18 cellular contexts compared by ENCODE assay signal in genomic region chr16:35908942-35909341, GRCh38.
DNase-seq lines count a peak whose midpoint lies in the region; FAIRE-seq and TF ChIP-seq lines count a peak whose summit lies in the region.
"Had no signal": no experiment of that assay in that cellular context is flagged by ENCODE, and none has a peak within 500 bp of the region (broad histone marks: within the 10 kb centered on the region; RNA-seq: fewer than 3 reads in every experiment).

No MANE protein-coding gene starts in this region.

- H4K91ac ChIP-seq in H1 (replicated peaks; ENCODE audit: insufficient read length, low read length): no peak overlapping the region

- H2BK5ac ChIP-seq in H1 (ENCODE audit: low read depth, low read length): no peak overlapping the region

- peak; percentile 42 to 48; a peak in 3 of 4 replicates for TF ChIP-seq RAD21 in H1 (IDR thresholded peaks at IDR 0.05 in 1 of 2, conservative IDR thresholded peaks at IDR 0.05 in 1 of 2; ENCODE audit: low read depth in 2 of 2, low read length in 2 of 2)

- H2BK20ac ChIP-seq in H1 (ENCODE audit: low read length): no peak overlapping the region

- no peak for TF ChIP-seq POLR2A in NB4 (IDR thresholded peaks at IDR 0.05; ENCODE audit: extremely low read depth, insufficient read length)
- no peak for TF ChIP-seq POLR2A in H1 (IDR thresholded peaks at IDR 0.05; ENCODE audit: control extremely low read depth in 1 of 2, low read depth in 2 of 2, low read length in 2 of 2)

- no peak overlapping the region for H3K18ac ChIP-seq in H1 (ENCODE audit: extremely low read depth, low read length)

- H3K23me2 ChIP-seq in H1 (ENCODE audit: low read depth, low read length): peaks cover 3% of the 10 kb centered on the region; the same call in 1 of the 2 replicates

- H2BK120ac ChIP-seq in H1 (replicated peaks; ENCODE audit: low read depth, low read length): no peak overlapping the region

- H2AK5ac ChIP-seq in H1 (ENCODE audit: low read depth, low read length): no peak overlapping the region

- no peak for FAIRE-seq in H1 (lab: Jason Lieb, UNC)
- FAIRE-seq: GM18507 had no signal

- no peak overlapping the region for H3K4ac ChIP-seq in H1 (replicated peaks; ENCODE audit: insufficient read length, low read depth, low read length)

- CTCF ChIA-PET in H1 (lab: Charles Lee; ENCODE audit: partially characterized antibody): no interaction called here

- H3K14ac ChIP-seq in H1 (ENCODE audit: insufficient read length): no peak overlapping the region

- H3K36me3 ChIP-seq in H1 (ENCODE audit: control insufficient read depth in 2 of 4, insufficient read depth in 4 of 4, low read length in 3 of 4): no peaks in the 10 kb centered on the region; a peak in 1 of 8 replicates
- H3K36me3 ChIP-seq: neutrophil, spleen had no signal

- H3K4me1 ChIP-seq in H1 (replicated peaks in 1 of 4; ENCODE audit: control insufficient read depth in 3 of 4, insufficient read depth in 4 of 4, low read length in 3 of 4): no peaks in the 10 kb centered on the region
- H3K4me1 ChIP-seq: spleen had no signal

- 57% methylated on average over 2 of the region's 2 CpGs; no CpG with 5 or more reads in 1 of the 2 experiments for WGBS in H1 (ENCODE audit: extremely low coverage in 1 of 2, insufficient coverage in 1 of 2, insufficient read length in 1 of 2, insufficient replicate concordance in 2 of 2, low coverage in 1 of 2, low lambda C conversion rate in 2 of 2, missing lambda C conversion rate in 1 of 2), 2 experiments

- POLR2A ChIA-PET in H1 (lab: Charles Lee; ENCODE audit: partially characterized antibody): no interaction called here

- H3K79me2 ChIP-seq in H1 (ENCODE audit: control insufficient read depth in 1 of 2, insufficient read depth in 2 of 2, low read length in 2 of 2): no peaks in the 10 kb centered on the region

- no peaks in the 10 kb centered on the region for H3K27me3 ChIP-seq in H1 (replicated peaks in 1 of 4; ENCODE audit: control insufficient read depth in 3 of 4, extremely low read depth in 1 of 4, insufficient read depth in 3 of 4, low read length in 3 of 4)
- H3K27me3 ChIP-seq: neutrophil, spleen had no signal

- TF ChIP-seq CTCF in GM12865 (IDR thresholded peaks at IDR 0.05; ENCODE audit: insufficient read depth, low read depth, low read length, missing control alignments): peak; percentile 10
- TF ChIP-seq CTCF in NB4 (IDR thresholded peaks at IDR 0.05; ENCODE audit: low read depth, low read length): peak; percentile 90
- TF ChIP-seq CTCF in H1 (IDR thresholded peaks at IDR 0.05; ENCODE audit: control extremely low read depth in 1 of 3, insufficient read depth in 1 of 3, low read depth in 1 of 3, low read length in 3 of 3): peak in 1 of 3 experiments; percentile 40; a peak in 1 of 4 replicates

- peaks cover 73 to 93% of the 10 kb centered on the region in 2 experiments for H3K9me3 ChIP-seq in H1 (ENCODE audit: insufficient read depth in 2 of 2, low read depth in 1 of 2, low read length in 1 of 2)
- H3K9me3 ChIP-seq: neutrophil had no signal

- peak; percentile 11 for DNase-seq in COLO829 (ENCODE audit: low spot score)
- DNase-seq in GM12865 (ENCODE audit: low read depth): no peak
- DNase-seq in NB4 (ENCODE audit: low read depth): peak; percentile 64
- no peak for DNase-seq in H1 (ENCODE audit: low read depth in 1 of 2, low spot score in 2 of 2)
- DNase-seq in retina: no peak
- no peak for DNase-seq in DMS79 treated with DMSO at 0.1 percent for 48 hours (lab: John Stamatoyannopoulos, UW)
- no peak for DNase-seq in dermis blood vessel endothelial cell
- DNase-seq: activated CD4-positive, alpha-beta T cell treated with anti-CD3 and anti-CD28 coated beads, Interleukin-2, amount 50 U/mL, for 1 hour; activated effector memory CD4-positive, alpha-beta T cell treated with anti-CD3 and anti-CD28 coated beads, Interleukin-2, amount 50 U/mL, for 16 hours; Calu3; hypothalamus; NCI-H1048; NCI-H69; spleen; T-helper 1 cell had no signal

- H3K23ac ChIP-seq in H1 (ENCODE audit: insufficient read length): no peak overlapping the region

- H2AFZ ChIP-seq in H1 (ENCODE audit: low read length): no peak overlapping the region

- no peak overlapping the region for H3K27ac ChIP-seq in H1 (ENCODE audit: low read depth, low read length)
- H3K27ac ChIP-seq: neutrophil, spleen had no signal

- H4K5ac ChIP-seq in H1 (ENCODE audit: insufficient read length, low read depth, low read length): no peak overlapping the region

- no peak overlapping the region for H2BK12ac ChIP-seq in H1 (ENCODE audit: low read depth, low read length)

- no peak overlapping the region for H3K4me2 ChIP-seq in H1 (ENCODE audit: insufficient read depth in 1 of 2, low read depth in 2 of 2, low read length in 2 of 2)

- no peak overlapping the region for H4K8ac ChIP-seq in H1 (ENCODE audit: extremely low read depth, insufficient read depth, low read length)

- no peaks in the 10 kb centered on the region for H3K79me1 ChIP-seq in H1 (ENCODE audit: low read depth, low read length)

- H3K56ac ChIP-seq in H1 (replicated peaks; ENCODE audit: insufficient read length, low read depth, low read length): no peak overlapping the region

- no peak overlapping the region for H2BK15ac ChIP-seq in H1 (ENCODE audit: low read length)

- no peak overlapping the region for H3K4me3 ChIP-seq in GM12865 (ENCODE audit: low read depth, low read length)
- H3K4me3 ChIP-seq in NB4 (ENCODE audit: low read depth, low read length): no peak overlapping the region
- no peak overlapping the region for H3K4me3 ChIP-seq in H1 (ENCODE audit: extremely low read depth in 1 of 4, insufficient read depth in 2 of 4, low read depth in 3 of 4, low read length in 4 of 4)
- H3K4me3 ChIP-seq: lung, spleen had no signal

- no peak overlapping the region for H3K9ac ChIP-seq in H1 (replicated peaks in 1 of 4; ENCODE audit: extremely low read depth in 1 of 4, low read depth in 3 of 4, low read length in 3 of 4)

- H4K20me1 ChIP-seq in H1 (replicated peaks in 1 of 2; ENCODE audit: control insufficient read depth in 1 of 2, insufficient read depth in 2 of 2, low read length in 2 of 2): no peaks in the 10 kb centered on the region

- no peak for TF ChIP-seq EP300 in H1 (IDR thresholded peaks at IDR 0.05; ENCODE audit: borderline replicate concordance in 1 of 2, low read depth in 2 of 2, low read length in 2 of 2)

TF ChIP-seq in H1, 55 proteins besides CTCF, POLR2A, EP300 and RAD21:
- TF ChIP-seq JUN (IDR thresholded peaks at IDR 0.05; ENCODE audit: low read depth, low read length) (no peak), SIX5 (IDR thresholded peaks at IDR 0.05; ENCODE audit: low read depth, low read length) (no peak), ASH2L (IDR thresholded peaks at IDR 0.05; ENCODE audit: low read length) (no peak), CHD1 (IDR thresholded peaks at IDR 0.05; ENCODE audit: low read depth, low read length) (no peak), ATF3 (IDR thresholded peaks at IDR 0.05; ENCODE audit: insufficient read depth, low read depth, low read length) (no peak), CREB1 (IDR thresholded peaks at IDR 0.05) (no peak), PHF8 (conservative IDR thresholded peaks at IDR 0.05; ENCODE audit: low read depth, low read length) (no peak), RNF2 (IDR thresholded peaks at IDR 0.05; ENCODE audit: borderline replicate concordance, low read depth, low read length, missing control alignments, poor library complexity, severe bottlenecking) (no peak), CHD2 (IDR thresholded peaks at IDR 0.05; ENCODE audit: low read length) (no peak), KDM1A (IDR thresholded peaks at IDR 0.05; ENCODE audit: borderline replicate concordance, low read length) (no peak), POLR2AphosphoS5 (IDR thresholded peaks at IDR 0.05; ENCODE audit: low read depth, low read length) (no peak), KDM4A (IDR thresholded peaks at IDR 0.05; ENCODE audit: low read depth, low read length, severe bottlenecking) (no peak), KDM5A (IDR thresholded peaks at IDR 0.05; ENCODE audit: low read length) (no peak), TAF7 (optimal IDR thresholded peaks at IDR 0.05; ENCODE audit: borderline replicate concordance, low read depth, low read length) (no peak), GTF2F1 (IDR thresholded peaks at IDR 0.05; ENCODE audit: borderline replicate concordance, low read depth, low read length) (no peak)
- TF ChIP-seq, protein P1, sequence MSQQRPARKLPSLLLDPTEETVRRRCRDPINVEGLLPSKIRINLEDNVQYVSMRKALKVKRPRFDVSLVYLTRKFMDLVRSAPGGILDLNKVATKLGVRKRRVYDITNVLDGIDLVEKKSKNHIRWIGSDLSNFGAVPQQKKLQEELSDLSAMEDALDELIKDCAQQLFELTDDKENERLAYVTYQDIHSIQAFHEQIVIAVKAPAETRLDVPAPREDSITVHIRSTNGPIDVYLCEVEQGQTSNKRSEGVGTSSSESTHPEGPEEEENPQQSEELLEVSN (IDR thresholded peaks at IDR 0.05): no peak
- TF ChIP-seq, protein P2, sequence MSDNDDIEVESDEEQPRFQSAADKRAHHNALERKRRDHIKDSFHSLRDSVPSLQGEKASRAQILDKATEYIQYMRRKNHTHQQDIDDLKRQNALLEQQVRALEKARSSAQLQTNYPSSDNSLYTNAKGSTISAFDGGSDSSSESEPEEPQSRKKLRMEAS (IDR thresholded peaks at IDR 0.05): no peak

Comparison
In these comparisons a context has a peak if more than half of its experiments do, and no peak if none do; other contexts are left out.
1. DNase-seq: peak in COLO829 (single experiment) and NB4 (single experiment); none in GM12865 (single experiment), H1 (0 of 2), retina (single experiment), DMS79 treated with DMSO at 0.1 percent for 48 hours (single experiment) and dermis blood vessel endothelial cell (single experiment).